In the genomic region with DNA sequence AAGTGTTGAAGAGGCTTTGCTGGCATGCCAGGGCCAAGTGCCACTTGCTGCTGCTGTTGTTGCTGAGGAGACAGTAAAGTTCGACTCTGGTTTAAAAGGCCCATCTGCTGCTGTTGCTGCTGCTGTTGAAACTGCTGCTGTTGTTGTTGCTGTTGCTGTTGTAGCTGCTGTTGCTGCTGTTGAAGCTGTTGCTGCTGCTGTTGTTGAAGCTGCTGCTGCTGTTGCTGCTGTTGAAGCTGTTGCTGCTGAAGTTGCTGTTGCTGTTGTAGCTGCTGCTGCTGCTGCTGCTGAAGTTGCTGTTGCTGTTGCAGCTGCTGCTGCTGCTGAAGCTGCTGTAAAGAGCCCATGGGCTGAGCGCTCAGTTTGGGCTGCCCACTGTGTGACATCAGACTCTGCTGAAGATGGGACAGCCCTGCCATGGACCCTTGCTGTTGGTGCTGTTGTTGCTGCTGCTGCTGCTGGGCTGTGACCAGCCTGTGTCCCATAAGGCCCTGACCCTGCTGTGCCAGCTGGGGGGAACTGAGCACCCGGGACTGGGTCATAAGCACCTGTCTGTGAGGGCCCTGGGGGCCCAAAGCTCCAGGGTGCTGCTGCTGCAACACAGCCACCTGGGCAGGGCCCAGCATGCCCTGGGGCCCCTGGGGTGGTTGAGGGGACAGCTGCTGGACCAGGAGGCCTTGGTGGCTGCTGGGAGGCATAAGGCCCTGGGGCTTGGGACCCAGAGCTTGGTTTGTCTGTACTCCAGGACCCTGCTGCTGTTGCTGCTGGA, we compare ENCODE assay signal across 18 cellular contexts. TPM values are rescaled to one million over a fixed set of nuclear protein-coding genes. Genes with fewer than 3 reads are reported as not detected.
DNase-seq lines count a peak whose midpoint lies in the region; ATAC-seq, FAIRE-seq and TF ChIP-seq lines count a peak whose summit lies in the region.
"Had no signal": no experiment of that assay in that cellular context is flagged by ENCODE, and none has a peak within 500 bp of the region (broad histone marks: within the 10 kb centered on the region; RNA-seq: fewer than 3 reads in every experiment).

No MANE protein-coding gene starts in this region.

- no peak for TF ChIP-seq CTCF in DND-41 (IDR thresholded peaks at IDR 0.05; ENCODE audit: borderline replicate concordance, extremely low read depth, low read length, poor library complexity, severe bottlenecking)
- TF ChIP-seq CTCF in kidney (IDR thresholded peaks at IDR 0.05; ENCODE audit: borderline replicate concordance, extremely low read depth, insufficient read depth), result no peak

- H4K20me1 ChIP-seq in DND-41 (ENCODE audit: insufficient read depth, low read length), result peaks cover 62% of the 10 kb centered on the region

- H3K4me3 ChIP-seq in DND-41 (ENCODE audit: low read depth in 1 of 2, low read length in 2 of 2) (no peak overlapping the region), kidney (ENCODE audit: low read length in 2 of 2) (no peak overlapping the region)
- H3K4me3 ChIP-seq: right lobe of liver, SJSA1 had no signal

- ATAC-seq in DND-41 (ENCODE audit: insufficient read depth, low read depth) (0 out of 3 replicates have a peak, but pooled peaks have one; percentile 6), HG03457 (IDR thresholded peaks at IDR 0.05; ENCODE audit: unreplicated experiment) (no peak)

- peaks cover 10% of the 10 kb centered on the region for H3K79me2 ChIP-seq in DND-41 (ENCODE audit: insufficient read depth, low read length)

- intact Hi-C loops in kidney (cut with DNase I), result no loop called here

- DNase-seq in DND-41, result no peak
- peak; percentile 56 for DNase-seq in kidney
- no peak for DNase-seq in activated T-cell treated with anti-CD3 and anti-CD28 coated beads, Interleukin-2, amount 50 U/mL, for 48 hours
- DNase-seq: activated naive CD4-positive, alpha-beta T cell; DMS 273 treated with DMSO at 0.1 percent for 48 hours; foreskin fibroblast; KBM-7; mesenchymal stem cell; NCI-H446; stimulated activated CD4-positive, alpha-beta T cell treated with anti-CD3 and anti-CD28 coated beads, Interleukin-4, amount 100 ng/mL, for 24 hours; stimulated activated naive CD4-positive, alpha-beta T cell had no signal

- no peaks in the 10 kb centered on the region for H3K9me3 ChIP-seq in DND-41 (ENCODE audit: insufficient read depth, low read length, severe bottlenecking)
- no peaks in the 10 kb centered on the region for H3K9me3 ChIP-seq in kidney (ENCODE audit: control insufficient read depth in 1 of 2, low read length in 2 of 2)
- H3K9me3 ChIP-seq: neutrophil, right lobe of liver, SJSA1 had no signal

- H3K36me3 ChIP-seq in DND-41 (ENCODE audit: insufficient read depth, low read length) (peaks cover 96% of the 10 kb centered on the region), kidney (ENCODE audit: control insufficient read depth in 1 of 2, insufficient read depth in 2 of 2, low read length in 2 of 2) (peaks cover 43 to 52% of the 10 kb centered on the region in 2 donors)

- H3K4me1 ChIP-seq in DND-41 (ENCODE audit: insufficient read depth, low read length) (no peaks in the 10 kb centered on the region), kidney (ENCODE audit: control insufficient read depth in 1 of 2, insufficient read depth in 1 of 2, low read depth in 1 of 2, low read length in 2 of 2) (no peaks in the 10 kb centered on the region)
- H3K4me1 ChIP-seq: right lobe of liver, SJSA1 had no signal

- H3K9ac ChIP-seq in DND-41 (ENCODE audit: low read depth, low read length) (no peak overlapping the region), kidney (ENCODE audit: low read length in 2 of 2) (no peak overlapping the region)

- no peak for FAIRE-seq in kidney (lab: Jason Lieb, UNC)
- FAIRE-seq: bronchial epithelial cell, H54, TTC549 had no signal

- H2AFZ ChIP-seq in DND-41 (ENCODE audit: low read depth, low read length), result no peak overlapping the region

- H3K4me2 ChIP-seq in DND-41 (ENCODE audit: insufficient read depth, low read length), result no peak overlapping the region

- no peaks in the 10 kb centered on the region for H3K27me3 ChIP-seq in DND-41 (ENCODE audit: insufficient read depth, low read length, poor library complexity)
- H3K27me3 ChIP-seq: neutrophil, right lobe of liver, SJSA1 had no signal

- H3K27ac ChIP-seq in DND-41 (ENCODE audit: low read length) (no peak overlapping the region), kidney (ENCODE audit: low read depth in 2 of 2, low read length in 2 of 2) (no peak overlapping the region)
- H3K27ac ChIP-seq: neutrophil, right lobe of liver, SJSA1 had no signal

RNA-seq across cellular contexts. Expression of a gene that starts 14.3 kb away (rescaled TPM):
- 57.1 TPM for total RNA-seq in kidney
- polyA plus RNA-seq in kidney (ENCODE audit: insufficient read depth, low read depth, low replicate concordance), result 58.4 TPM

RNA-seq across cellular contexts. Expression of a gene that starts 27.7 kb away (rescaled TPM):
- total RNA-seq in kidney, result 89.9 TPM
- polyA plus RNA-seq in kidney (ENCODE audit: insufficient read depth, low read depth, low replicate concordance), result 5.0 TPM

RNA-seq across cellular contexts. Expression of a gene that starts 33.7 kb away (rescaled TPM):
- not detected for total RNA-seq in kidney
- polyA plus RNA-seq in kidney (ENCODE audit: insufficient read depth, low read depth, low replicate concordance), result 27.0 TPM

RNA-seq across cellular contexts. Expression of a gene that starts 36.9 kb away (rescaled TPM):
- total RNA-seq in kidney, result 0.69 TPM
- polyA plus RNA-seq in kidney (ENCODE audit: insufficient read depth, low read depth, low replicate concordance), result 0.52 TPM

RNA-seq across cellular contexts. Expression of a gene that starts 54.7 kb away (rescaled TPM):
- not detected for total RNA-seq in kidney
- polyA plus RNA-seq in kidney (ENCODE audit: insufficient read depth, low read depth, low replicate concordance), result not detected
- total RNA-seq: bronchial epithelial cell, right lobe of liver, SJSA1 had no signal
